Comparison of ENCODE assay signal across 11 cellular contexts in genomic region chr2:36371070-36371962, GRCh38. TPM values are rescaled to one million over a fixed set of nuclear protein-coding genes. Genes with fewer than 3 reads are reported as not detected.
DNase-seq lines count a peak whose midpoint lies in the region; ATAC-seq, FAIRE-seq and TF ChIP-seq lines count a peak whose summit lies in the region.
"Had no signal": no experiment of that assay in that cellular context is flagged by ENCODE, and none has a peak within 500 bp of the region (broad histone marks: within the 10 kb centered on the region; RNA-seq: fewer than 3 reads in every experiment).

No MANE protein-coding gene starts in this region.

- BruUV-seq in HepG2 (replicated peaks; lab: Mats Ljungman, UMichigan): no TSS peak

- FAIRE-seq in HepG2 (lab: Jason Lieb, UNC) (no peak), urothelium cell line (lab: Jason Lieb, UNC) (no peak)

- CTCF ChIA-PET in HepG2 (lab: Yijun Ruan, JAX; ENCODE audit: low intra/inter-chr PET ratio, low total read pairs): no interaction called here

- H3K4me1 ChIP-seq in HUES6 (ENCODE audit: control insufficient read depth, insufficient read depth, low read length): peaks cover 98% of the 10 kb centered on the region
- H3K4me1 ChIP-seq in body of pancreas: peaks cover 61% of the 10 kb centered on the region
- peaks cover 100% of the 10 kb centered on the region for H3K4me1 ChIP-seq in HepG2 (ENCODE audit: insufficient read depth, low read length)
- H3K4me1 ChIP-seq in thyroid gland: peaks cover 58 to 86% of the 10 kb centered on the region in 2 donors

- intact Hi-C loops in body of pancreas (cut with DNase I): no loop called here
- intact Hi-C loops in HepG2 (cut with micrococcal nuclease; ENCODE audit: unreplicated experiment): loop anchor here (5.0 kb wide), 1 partner anchor 131 kb away; no protein-coding TSS in a partner anchor
- intact Hi-C loops in thyroid gland (cut with DNase I): no loop called here

- no peak for TF ChIP-seq RAD21 in HepG2 (CRISPR knock-in tag; IDR thresholded peaks at IDR 0.05)

- H3K4me2 ChIP-seq in HepG2 (ENCODE audit: low read depth, low read length): peak overlapping the region; percentile 36

- H3K9me3 ChIP-seq in HUES6 (ENCODE audit: control insufficient read depth, insufficient read depth, low read depth, low read length) (no peaks in the 10 kb centered on the region), body of pancreas (no peaks in the 10 kb centered on the region), HepG2 (ENCODE audit: low read length) (no peaks in the 10 kb centered on the region), thyroid gland (no peaks in the 10 kb centered on the region)

- H3K36me3 ChIP-seq in HUES6 (ENCODE audit: control insufficient read depth, insufficient read depth, low read length) (no peaks in the 10 kb centered on the region), body of pancreas (replicated peaks in 1 of 2; ENCODE audit: insufficient read depth in 1 of 2, low read depth in 2 of 2) (no peaks in the 10 kb centered on the region), HepG2 (replicated peaks in 1 of 2; ENCODE audit: control insufficient read depth in 1 of 2, insufficient read depth in 2 of 2, low read length in 2 of 2) (peaks cover 5% of the 10 kb centered on the region in 2 experiments; a peak in 4 of 5 replicates), thyroid gland (no peaks in the 10 kb centered on the region)

- no peak for TF ChIP-seq CTCF in body of pancreas (IDR thresholded peaks at IDR 0.05)
- TF ChIP-seq CTCF in HepG2 (CRISPR knock-in tag; IDR thresholded peaks at IDR 0.05): no peak
- no peak for TF ChIP-seq CTCF in thyroid gland (IDR thresholded peaks at IDR 0.05)

- H4K20me1 ChIP-seq in HepG2 (ENCODE audit: insufficient read depth, low read length): peaks cover 65% of the 10 kb centered on the region

- H2AFZ ChIP-seq in HepG2 (ENCODE audit: low read length): no peak overlapping the region

- peaks cover 100% of the 10 kb centered on the region for H3K79me2 ChIP-seq in HepG2 (ENCODE audit: insufficient read depth, low read length)

- no peak for TF ChIP-seq POLR2A in body of pancreas (IDR thresholded peaks at IDR 0.05)
- no peak for TF ChIP-seq POLR2A in HepG2 (IDR thresholded peaks at IDR 0.05; ENCODE audit: insufficient read depth in 1 of 2, low read depth in 2 of 2, low read length in 2 of 2)
- TF ChIP-seq POLR2A in thyroid gland (IDR thresholded peaks at IDR 0.05): no peak

- DNase-seq in body of pancreas: no peak
- DNase-seq in HepG2 (ENCODE audit: low spot score): peak; percentile 83
- DNase-seq in thyroid gland: peak in 1 of 2 donors; percentile 31
- no peak for DNase-seq in NCI-H345 (lab: John Stamatoyannopoulos, UW)
- no peak for DNase-seq in urothelium cell line (ENCODE audit: low spot score)
- no peak for DNase-seq in C1 segment of cervical spinal cord (lab: John Stamatoyannopoulos, UW)
- DNase-seq: activated CD4-positive, alpha-beta T cell treated with anti-CD3 and anti-CD28 coated beads, Interleukin-2, amount 50 U/mL, for 1 hour; MV-4-11; stimulated activated naive CD8-positive, alpha-beta T cell treated with anti-CD3 and anti-CD28 coated beads, Interleukin-15, amount 100 ng/mL, for 72 hours had no signal

- H3K27ac ChIP-seq in HUES6 (ENCODE audit: low read depth, low read length): peak overlapping the region; percentile 68
- peak overlapping the region; percentile 43 to 73 (median 64) for H3K27ac ChIP-seq in body of pancreas
- H3K27ac ChIP-seq in HepG2 (ENCODE audit: extremely low read length, insufficient read depth, low read length): peak overlapping the region; percentile 57
- H3K27ac ChIP-seq in thyroid gland: peak overlapping the region in 2 of 3 donors; percentile 35 to 56

- POLR2A ChIA-PET in HepG2 (lab: Yijun Ruan, JAX): interaction anchor here (0.9 to 1.7 kb wide), 5 partner anchors 9 to 89 kb away, joined by 3 to 7 read pairs (median 3); partner anchors contain the start of gene CRIM1

- 10 to 20% methylated on average over 10 of the region's 10 CpGs for whole genome bisulfite sequencing in body of pancreas, 2 donors
- 57% methylated on average over 10 of the region's 10 CpGs for WGBS in HepG2 (ENCODE audit: low lambda C conversion rate)
- 60 to 69% methylated on average over 10 of the region's 10 CpGs for WGBS in thyroid gland, 2 donors

- ATAC-seq in body of pancreas (peak; percentile 12), HepG2 (peak; percentile 58), esophagus mucosa (no peak)
- ATAC-seq: stimulated activated naive CD8-positive, alpha-beta T cell treated with anti-CD3 and anti-CD28 coated beads, Interleukin-15, amount 100 ng/mL, for 72 hours had no signal

- H3K4me3 ChIP-seq in HUES6 (ENCODE audit: low read depth, low read length) (peak overlapping the region; percentile 16), body of pancreas (no peak overlapping the region), HepG2 (replicated peaks in 1 of 3; ENCODE audit: insufficient read depth in 1 of 3, low read depth in 2 of 3, low read length in 3 of 3) (no peak overlapping the region), thyroid gland (replicated peaks in 1 of 3) (no peak overlapping the region)

- in situ Hi-C loops in HepG2 (cut with HindIII; ENCODE audit: extremely low pct_ligation_motif_present, low pct_unique_long_range_greater_than_20kb): no loop called here

- no peak overlapping the region for H3K9ac ChIP-seq in HUES6 (ENCODE audit: low read length)
- no peak overlapping the region for H3K9ac ChIP-seq in HepG2 (ENCODE audit: insufficient read depth, low read depth, low read length)

- TF ChIP-seq EP300 in HepG2 (IDR thresholded peaks at IDR 0.05; ENCODE audit: low read depth in 2 of 2, low read length in 2 of 2) (peak in 1 of 2 experiments; percentile 40; a peak in 1 of 4 replicates), HepG2 (CRISPR knock-in tag; IDR thresholded peaks at IDR 0.05; ENCODE audit: borderline replicate concordance) (no peak)

- H3K27me3 ChIP-seq in HUES6 (ENCODE audit: control insufficient read depth, insufficient read depth, low read length) (no peaks in the 10 kb centered on the region), body of pancreas (no peaks in the 10 kb centered on the region), HepG2 (ENCODE audit: control insufficient read depth in 1 of 2, insufficient read depth in 2 of 2, low read length in 2 of 2) (no peaks in the 10 kb centered on the region), thyroid gland (no peaks in the 10 kb centered on the region)

TF ChIP-seq in HepG2, 621 proteins besides CTCF, POLR2A, EP300 and RAD21 (continues in another document):
- TF ChIP-seq SOX5 (CRISPR knock-in tag; IDR thresholded peaks at IDR 0.05; ENCODE audit: borderline replicate concordance) (peak; percentile 18; the same call in 1 of the 2 replicates), HMG20A (CRISPR knock-in tag; IDR thresholded peaks at IDR 0.05; ENCODE audit: borderline replicate concordance) (peak; percentile 58; the same call in 1 of the 2 replicates), ERF (CRISPR knock-in tag; IDR thresholded peaks at IDR 0.05) (0 out of 2 replicates have a peak, but pooled peaks have one; percentile 46), ZNF232 (CRISPR knock-in tag; IDR thresholded peaks at IDR 0.05; ENCODE audit: borderline replicate concordance) (no peak), MEF2D (CRISPR knock-in tag; IDR thresholded peaks at IDR 0.05) (0 out of 2 replicates have a peak, but pooled peaks have one; percentile 52), ZNF747 (CRISPR knock-in tag; IDR thresholded peaks at IDR 0.05; ENCODE audit: borderline replicate concordance) (no peak), SOX6 (IDR thresholded peaks at IDR 0.05) (no peak), SOX6 (CRISPR knock-in tag; IDR thresholded peaks at IDR 0.05) (peak; percentile 67), SOX13 (IDR thresholded peaks at IDR 0.05) (no peak), SOX13 (CRISPR knock-in tag; conservative IDR thresholded peaks at IDR 0.05 in 1 of 2, IDR thresholded peaks at IDR 0.05 in 1 of 2) (peak in 1 of 2 experiments; percentile 63; a peak in 2 of 4 replicates)

RNA-seq across cellular contexts. Expression of gene CRIM1, which starts 15.7 kb away (rescaled TPM):
- 10 to 100 TPM; 41.5 to 64.6 TPM for total RNA-seq in body of pancreas
- 21.5 and 39.1 TPM in 2 replicates for total RNA-seq in HepG2 (2016; rRNA removed; fragmentation: Illumina TruSeq; extraction: Trizol)
- 87.0 and 95.7 TPM in 2 replicates for total RNA-seq in HepG2 (2016; cell fraction: cytosol; rRNA removed; fragmentation: Illumina TruSeq; extraction: Trizol; ENCODE audit: low read depth)
- 19.5 and 37.7 TPM in 2 replicates for total RNA-seq in HepG2 (2016; cell fraction: insoluble cytoplasmic fraction; rRNA removed; fragmentation: Illumina TruSeq; extraction: Trizol)
- total RNA-seq in HepG2 (2016; cell fraction: membrane; rRNA removed; fragmentation: Illumina TruSeq; extraction: Trizol): 21.6 and 24.0 TPM in 2 replicates
- 70.5 and 71.4 TPM in 2 replicates for total RNA-seq in HepG2 (2016; cell fraction: nucleus; rRNA removed; fragmentation: Illumina TruSeq; extraction: Trizol)
- polyA plus RNA-seq in HepG2 (2011; rRNA removed): 61.6 and 69.9 TPM in 2 replicates
- polyA plus RNA-seq in HepG2 (2011; cell fraction: cytosol; rRNA removed): 47.0 and 57.8 TPM in 2 replicates
- polyA plus RNA-seq in HepG2 (2011; cell fraction: nucleus; rRNA removed): 59.9 and 71.8 TPM in 2 replicates
- 47.6 and 59.6 TPM in 2 replicates for polyA plus RNA-seq in HepG2 (2012)
- polyA plus RNA-seq in HepG2 (2016; cell fraction: cytosol; fragmentation: Illumina TruSeq; extraction: Trizol; ENCODE audit: low read depth): 1.1 and 2.4 TPM in 2 replicates
- 14.9 and 16.1 TPM in 2 replicates for polyA plus RNA-seq in HepG2 (2016; cell fraction: insoluble cytoplasmic fraction; fragmentation: Illumina TruSeq; extraction: Trizol; ENCODE audit: low read depth)
- 3.8 and 5.1 TPM in 2 replicates for polyA plus RNA-seq in HepG2 (2016; cell fraction: membrane; fragmentation: Illumina TruSeq; extraction: Trizol; ENCODE audit: low read depth)
- polyA plus RNA-seq in HepG2 (2016; cell fraction: nucleus; fragmentation: Illumina TruSeq; extraction: Trizol; ENCODE audit: insufficient read depth, low read depth): 36.1 and 38.6 TPM in 2 replicates
- 452 and 516 TPM in 2 replicates for polyA minus RNA-seq in HepG2 (2011; rRNA and poly(A)+ RNA removed; ENCODE audit: low replicate concordance)
- 226 and 235 TPM in 2 replicates for polyA minus RNA-seq in HepG2 (2011; cell fraction: cytosol; rRNA and poly(A)+ RNA removed)
- 306 and 348 TPM in 2 replicates for polyA minus RNA-seq in HepG2 (2011; cell fraction: nucleus; rRNA and poly(A)+ RNA removed)
- 100 to 1,000 TPM in 1 of 4 donors, 10 to 100 TPM in 3; 49.5 to 104 (median 71.5) TPM for total RNA-seq in thyroid gland
- 15.2 TPM for total RNA-seq in esophagus mucosa
